Comparison of ENCODE assay signal across 10 cellular contexts in the genomic region with DNA sequence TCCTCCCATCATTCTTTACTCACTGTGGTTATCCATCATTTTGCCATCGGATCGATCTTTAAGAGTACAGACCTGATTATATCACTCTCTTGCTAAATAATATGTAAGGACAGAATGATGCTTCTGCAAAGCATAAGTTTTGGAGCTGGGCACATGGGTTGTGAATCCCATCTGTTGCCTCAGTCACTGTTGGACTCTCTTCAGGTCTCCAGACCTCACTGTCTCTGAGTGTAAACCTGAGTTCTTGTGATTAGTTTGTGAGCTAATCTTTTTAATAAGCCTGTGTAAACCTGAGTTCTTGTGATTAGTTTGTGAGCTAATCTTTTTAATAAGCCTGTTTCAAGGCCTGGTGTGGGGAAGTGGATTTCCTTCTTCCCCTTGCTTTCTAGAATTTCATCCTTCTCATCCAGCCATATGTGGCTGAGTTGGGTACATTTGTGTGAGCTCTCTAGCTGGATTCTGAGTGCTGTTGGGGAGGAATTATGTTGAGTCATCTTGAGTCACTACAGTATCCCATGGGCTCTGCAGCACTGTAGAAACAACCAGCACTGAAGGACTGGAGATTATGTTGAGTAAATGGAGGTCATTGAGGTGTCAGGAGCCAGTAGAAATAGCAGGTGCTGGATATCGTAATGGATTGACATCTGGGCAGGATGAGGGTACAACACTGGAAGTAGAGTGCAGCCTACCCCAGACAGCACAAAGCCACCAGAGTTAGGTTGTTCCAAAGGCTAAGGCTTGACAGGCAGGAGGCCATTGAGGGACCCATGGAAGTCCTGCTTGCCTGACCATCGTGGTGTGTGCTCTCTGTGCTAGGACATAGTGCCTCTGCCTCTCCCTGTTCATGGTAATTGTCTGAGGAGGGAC. TPM values are rescaled to one million over a fixed set of nuclear protein-coding genes. Genes with fewer than 3 reads are reported as not detected.
DNase-seq lines count a peak whose midpoint lies in the region; ATAC-seq and TF ChIP-seq lines count a peak whose summit lies in the region.
"Had no signal": no experiment of that assay in that cellular context is flagged by ENCODE, and none has a peak within 500 bp of the region (broad histone marks: within the 10 kb centered on the region; RNA-seq: fewer than 3 reads in every experiment).

No MANE protein-coding gene starts in this region.

- no peak for TF ChIP-seq CTCF in fibroblast of villous mesenchyme (IDR thresholded peaks at IDR 0.05; ENCODE audit: insufficient read depth, low read depth, low read length)

- H3K36me3 Mint-ChIP-seq in activated naive CD4-positive, alpha-beta T cell treated with anti-CD3 and anti-CD28 coated beads, Interleukin-2, amount 50 U/mL, for 24 hours: peaks cover 16% of the 10 kb centered on the region
- peaks cover 41% of the 10 kb centered on the region for H3K36me3 Mint-ChIP-seq in stimulated activated memory B cell treated with anti-CD40 and anti-IgM and Interleukin-4, amounts not matched to agents 10 μg/mL and 1 μg/mL and 100 μg/mL, for 72 hours
- peaks cover 58% of the 10 kb centered on the region for H3K36me3 Mint-ChIP-seq in T-cell

- CTCF ChIA-PET in T-cell (lab: Charles Lee): interaction anchor here (0.7 to 1.0 kb wide), 2 partner anchors 41 to 392 kb away, joined by 3 to 14 read pairs; no protein-coding TSS in a partner anchor

- H3K9me3 Mint-ChIP-seq in activated naive CD4-positive, alpha-beta T cell treated with anti-CD3 and anti-CD28 coated beads, Interleukin-2, amount 50 U/mL, for 24 hours: no peaks in the 10 kb centered on the region
- H3K9me3 Mint-ChIP-seq in stimulated activated memory B cell treated with anti-CD40 and anti-IgM and Interleukin-4, amounts not matched to agents 10 μg/mL and 1 μg/mL and 100 μg/mL, for 72 hours: no peaks in the 10 kb centered on the region
- H3K9me3 Mint-ChIP-seq in T-cell: no peaks in the 10 kb centered on the region

- peaks cover 25% of the 10 kb centered on the region for H3K4me1 Mint-ChIP-seq in activated naive CD4-positive, alpha-beta T cell treated with anti-CD3 and anti-CD28 coated beads, Interleukin-2, amount 50 U/mL, for 24 hours
- H3K4me1 Mint-ChIP-seq in stimulated activated memory B cell treated with anti-CD40 and anti-IgM and Interleukin-4, amounts not matched to agents 10 μg/mL and 1 μg/mL and 100 μg/mL, for 72 hours: peaks cover 14% of the 10 kb centered on the region
- H3K4me1 Mint-ChIP-seq in T-cell: peaks cover 14 to 28% (median 15%) of the 10 kb centered on the region in 3 donors

- H3K27me3 Mint-ChIP-seq in activated naive CD4-positive, alpha-beta T cell treated with anti-CD3 and anti-CD28 coated beads, Interleukin-2, amount 50 U/mL, for 24 hours: no peaks in the 10 kb centered on the region
- H3K27me3 Mint-ChIP-seq in stimulated activated memory B cell treated with anti-CD40 and anti-IgM and Interleukin-4, amounts not matched to agents 10 μg/mL and 1 μg/mL and 100 μg/mL, for 72 hours: no peaks in the 10 kb centered on the region
- no peaks in the 10 kb centered on the region for H3K27me3 Mint-ChIP-seq in T-cell

- ATAC-seq in stimulated activated memory B cell treated with anti-CD40 and anti-IgM and Interleukin-4, amounts not matched to agents 10 μg/mL and 1 μg/mL and 100 μg/mL, for 72 hours: no peak
- ATAC-seq in T-cell (replicated peaks in 1 of 4) (no peak), HG02973 (IDR thresholded peaks at IDR 0.05; ENCODE audit: unreplicated experiment) (no peak)

- H3K4me3 ChIP-seq in fibroblast of villous mesenchyme (ENCODE audit: low read depth, low read length): no peak overlapping the region

- no peak for DNase-seq in activated naive CD4-positive, alpha-beta T cell (lab: John Stamatoyannopoulos, UW)
- peak; percentile 5 for DNase-seq in T1000 (lab: John Stamatoyannopoulos, UW)
- peak; percentile 88 for DNase-seq in fibroblast of villous mesenchyme (ENCODE audit: low read depth)
- DNase-seq in T-cell: no peak
- DNase-seq in T-helper 9 cell: no peak
- DNase-seq: C1 segment of cervical spinal cord, NCI-H1105 had no signal

- H3K27ac Mint-ChIP-seq in activated naive CD4-positive, alpha-beta T cell treated with anti-CD3 and anti-CD28 coated beads, Interleukin-2, amount 50 U/mL, for 24 hours: peak overlapping the region; percentile 47
- H3K27ac Mint-ChIP-seq in stimulated activated memory B cell treated with anti-CD40 and anti-IgM and Interleukin-4, amounts not matched to agents 10 μg/mL and 1 μg/mL and 100 μg/mL, for 72 hours: peak overlapping the region; percentile 30
- H3K27ac Mint-ChIP-seq in T-cell: no peak overlapping the region

- no peak overlapping the region for H3K4me3 Mint-ChIP-seq in activated naive CD4-positive, alpha-beta T cell treated with anti-CD3 and anti-CD28 coated beads, Interleukin-2, amount 50 U/mL, for 24 hours
- H3K4me3 Mint-ChIP-seq in stimulated activated memory B cell treated with anti-CD40 and anti-IgM and Interleukin-4, amounts not matched to agents 10 μg/mL and 1 μg/mL and 100 μg/mL, for 72 hours: no peak overlapping the region
- H3K4me3 Mint-ChIP-seq in T-cell: no peak overlapping the region

- POLR2A ChIA-PET in T-cell (lab: Charles Lee): no interaction called here

RNA-seq across cellular contexts. Expression of a gene that starts 52.4 kb away (rescaled TPM):
- total RNA-seq in fibroblast of villous mesenchyme (41.0 and 92.1 TPM in 2 replicates), T-cell (10 to 100 TPM; 50.0 to 78.8 (median 70.8) TPM)

Comparison
In these comparisons a context has a peak if more than half of its experiments do, and no peak if none do; other contexts are left out.
1. H3K27ac Mint-ChIP-seq: peak in activated naive CD4-positive, alpha-beta T cell treated with anti-CD3 and anti-CD28 coated beads, Interleukin-2, amount 50 U/mL, for 24 hours (single experiment) and stimulated activated memory B cell treated with anti-CD40 and anti-IgM and Interleukin-4, amounts not matched to agents 10 μg/mL and 1 μg/mL and 100 μg/mL, for 72 hours (single experiment); none in T-cell (0 of 2).
2. DNase-seq: peak in T1000 (single experiment) and fibroblast of villous mesenchyme (single experiment); none in activated naive CD4-positive, alpha-beta T cell (0 of 4), T-cell (0 of 34) and T-helper 9 cell (single experiment).